11 cellular contexts compared by ENCODE assay signal in the genomic region with DNA sequence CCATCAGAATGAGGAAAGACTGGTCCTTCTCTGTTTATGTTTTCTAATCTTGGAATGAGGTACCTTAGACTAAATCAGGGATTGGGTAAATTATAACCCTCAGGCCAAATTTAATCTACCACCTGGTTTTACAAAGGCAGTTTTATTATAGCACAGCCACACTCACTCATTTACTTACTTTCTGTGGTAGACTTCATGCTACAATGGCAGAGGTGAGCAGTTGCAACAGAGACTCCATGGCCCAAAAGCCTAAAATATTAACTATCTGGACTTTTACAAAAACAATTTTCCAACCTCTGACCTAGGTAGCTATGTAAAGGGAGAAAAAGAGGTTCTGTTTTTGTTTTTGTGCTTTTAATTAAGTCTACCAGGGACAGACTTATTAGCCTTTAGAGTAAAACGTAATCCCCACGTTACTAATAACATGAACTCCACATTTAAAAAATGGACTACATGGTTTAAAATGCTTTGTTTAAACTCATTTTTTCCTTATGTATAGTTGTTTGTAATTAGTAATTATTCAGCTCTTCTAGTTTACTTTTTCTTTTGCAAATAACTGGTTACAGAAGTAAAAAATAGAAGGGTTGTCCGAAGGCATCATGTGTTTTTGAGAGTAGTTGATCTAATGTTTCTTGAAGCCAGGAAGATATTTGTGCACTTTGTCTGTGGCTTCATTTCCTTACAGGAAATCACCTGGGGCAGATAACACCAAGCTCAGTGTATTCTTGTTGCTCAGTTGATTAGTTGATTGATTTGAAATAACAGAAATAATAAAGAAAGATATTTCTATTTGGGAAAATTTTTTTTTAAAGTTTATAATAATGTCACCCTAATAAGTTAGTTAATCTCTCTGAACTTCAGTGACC. TPM values are rescaled to one million over a fixed set of nuclear protein-coding genes. Genes with fewer than 3 reads are reported as not detected.
DNase-seq lines count a peak whose midpoint lies in the region; ATAC-seq and TF ChIP-seq lines count a peak whose summit lies in the region.
"Had no signal": no experiment of that assay in that cellular context is flagged by ENCODE, and none has a peak within 500 bp of the region (broad histone marks: within the 10 kb centered on the region; RNA-seq: fewer than 3 reads in every experiment).

No MANE protein-coding gene starts in this region.

- H3K27me3 Mint-ChIP-seq in activated CD4-positive, alpha-beta T cell treated with anti-CD3 and anti-CD28 coated beads, Interleukin-2, amount 10 ng/mL, durations not matched to agents 7 days and 5 days = no peaks in the 10 kb centered on the region
- H3K27me3 Mint-ChIP-seq in naive thymus-derived CD4-positive, alpha-beta T cell = no peaks in the 10 kb centered on the region

- H3K27ac ChIP-seq in naive thymus-derived CD4-positive, alpha-beta T cell (ENCODE audit: low read depth, low read length) = no peak overlapping the region

- peaks cover 8 to 25% of the 10 kb centered on the region in 2 donors for H3K4me1 ChIP-seq in naive thymus-derived CD4-positive, alpha-beta T cell (ENCODE audit: control insufficient read depth in 2 of 2, insufficient read depth in 2 of 2, low read length in 2 of 2)

- DNase-seq in activated CD4-positive, alpha-beta T cell treated with anti-CD3 and anti-CD28 coated beads, Interleukin-2, amount 10 ng/mL, durations not matched to agents 7 days and 5 days = no peak
- DNase-seq in activated CD4-positive, alpha-beta T cell treated with anti-CD3 and anti-CD28 coated beads for 4 hours = no peak
- DNase-seq in naive thymus-derived CD4-positive, alpha-beta T cell = peak in 2 of 9 donors; percentile 14 to 21
- DNase-seq in NCI-H526 (lab: John Stamatoyannopoulos, UW) (no peak), omental fat pad (ENCODE audit: low spot score) (no peak), NCI-H345 treated with DMSO at 0.1 percent for 48 hours (lab: John Stamatoyannopoulos, UW; ENCODE audit: unreplicated experiment) (no peak)
- DNase-seq: 8988T; activated effector memory CD4-positive, alpha-beta T cell treated with anti-CD3 and anti-CD28 coated beads, Interleukin-2, amount 50 U/mL, for 16 hours; midbrain had no signal

- intact Hi-C loops in naive thymus-derived CD4-positive, alpha-beta T cell (cut with micrococcal nuclease) = loop anchor here in 1 of 2 donors (2.0 kb wide), 1 partner anchor 57 kb away; a partner anchor contains a TSS

- ATAC-seq in GM21825 (IDR thresholded peaks at IDR 0.05; ENCODE audit: unreplicated experiment) (peak; percentile 74), HG03354 (IDR thresholded peaks at IDR 0.05; ENCODE audit: poor library complexity, severe bottlenecking, unreplicated experiment) (peak; percentile 82), omental fat pad (ENCODE audit: low FRiP score) (no peak)
- no peak for ATAC-seq in naive thymus-derived CD4-positive, alpha-beta T cell

- no peaks in the 10 kb centered on the region for H3K36me3 Mint-ChIP-seq in activated CD4-positive, alpha-beta T cell treated with anti-CD3 and anti-CD28 coated beads, Interleukin-2, amount 10 ng/mL, durations not matched to agents 7 days and 5 days (ENCODE audit: low read depth)
- H3K36me3 Mint-ChIP-seq in naive thymus-derived CD4-positive, alpha-beta T cell = peaks cover 0 to 6% (median 0%) of the 10 kb centered on the region in 5 donors

- no peaks in the 10 kb centered on the region for H3K9me3 ChIP-seq in naive thymus-derived CD4-positive, alpha-beta T cell (ENCODE audit: control insufficient read depth in 2 of 3, low read length in 3 of 3)

- no peaks in the 10 kb centered on the region for H3K36me3 ChIP-seq in naive thymus-derived CD4-positive, alpha-beta T cell (ENCODE audit: control insufficient read depth in 2 of 3, insufficient read depth in 3 of 3, low read length in 3 of 3)

- CTCF ChIA-PET in activated CD4-positive, alpha-beta T cell treated with anti-CD3 and anti-CD28 coated beads, Interleukin-2, amount 10 ng/mL, durations not matched to agents 7 days and 5 days (lab: Charles Lee) = interaction anchor here (1.5 kb wide), 1 partner anchor 10 kb away, joined by 3 read pairs; no protein-coding TSS in a partner anchor
- CTCF ChIA-PET in naive thymus-derived CD4-positive, alpha-beta T cell (lab: Charles Lee) = interaction anchor here (0.7 kb wide), 1 partner anchor 244 kb away, joined by 4 read pairs; no protein-coding TSS in a partner anchor

- no peak for TF ChIP-seq CTCF in omental fat pad (IDR thresholded peaks at IDR 0.05)

- peaks cover 18% of the 10 kb centered on the region for H3K4me1 Mint-ChIP-seq in activated CD4-positive, alpha-beta T cell treated with anti-CD3 and anti-CD28 coated beads, Interleukin-2, amount 10 ng/mL, durations not matched to agents 7 days and 5 days
- H3K4me1 Mint-ChIP-seq in naive thymus-derived CD4-positive, alpha-beta T cell = peaks cover 5 to 29% (median 17%) of the 10 kb centered on the region in 7 donors

- no peak overlapping the region for H3K4me3 Mint-ChIP-seq in activated CD4-positive, alpha-beta T cell treated with anti-CD3 and anti-CD28 coated beads, Interleukin-2, amount 10 ng/mL, durations not matched to agents 7 days and 5 days
- peak overlapping the region in 5 of 10 donors; percentile 21 to 66 (median 43) for H3K4me3 Mint-ChIP-seq in naive thymus-derived CD4-positive, alpha-beta T cell

- no peaks in the 10 kb centered on the region for H3K27me3 ChIP-seq in naive thymus-derived CD4-positive, alpha-beta T cell (ENCODE audit: control insufficient read depth in 2 of 2, insufficient read depth in 2 of 2, low read length in 2 of 2)

- peak overlapping the region; percentile 1 for H3K27ac Mint-ChIP-seq in activated CD4-positive, alpha-beta T cell treated with anti-CD3 and anti-CD28 coated beads, Interleukin-2, amount 10 ng/mL, durations not matched to agents 7 days and 5 days
- H3K27ac Mint-ChIP-seq in naive thymus-derived CD4-positive, alpha-beta T cell = peak overlapping the region in 7 of 9 donors; percentile 43 to 79 (median 59)

- POLR2A ChIA-PET in activated CD4-positive, alpha-beta T cell treated with anti-CD3 and anti-CD28 coated beads, Interleukin-2, amount 10 ng/mL, durations not matched to agents 7 days and 5 days (lab: Charles Lee) = no interaction called here
- POLR2A ChIA-PET in naive thymus-derived CD4-positive, alpha-beta T cell (lab: Charles Lee) = interaction anchor here (0.7 kb wide), 3 partner anchors 32 to 482 kb away, joined by 3 to 4 read pairs (median 3); no protein-coding TSS in a partner anchor

- H3K9me3 Mint-ChIP-seq in activated CD4-positive, alpha-beta T cell treated with anti-CD3 and anti-CD28 coated beads, Interleukin-2, amount 10 ng/mL, durations not matched to agents 7 days and 5 days = peaks cover 13% of the 10 kb centered on the region
- H3K9me3 Mint-ChIP-seq in naive thymus-derived CD4-positive, alpha-beta T cell = peaks cover 0 to 7% (median 0%) of the 10 kb centered on the region in 11 donors

- peak overlapping the region; percentile 1 for H3K4me3 ChIP-seq in naive thymus-derived CD4-positive, alpha-beta T cell (ENCODE audit: low read length)

RNA-seq across cellular contexts. Expression of a gene that starts 57.6 kb away (rescaled TPM):
- 10 to 100 TPM; 24.2 to 26.6 TPM for total RNA-seq in activated CD4-positive, alpha-beta T cell treated with anti-CD3 and anti-CD28 coated beads, Interleukin-2, amount 10 ng/mL, durations not matched to agents 7 days and 5 days
- 100 to 1,000 TPM in 1 of 5 experiments, 10 to 100 TPM in 4; 21.9 to 101 (median 50.6) TPM for total RNA-seq in naive thymus-derived CD4-positive, alpha-beta T cell
- 10 to 100 TPM; 11.0 to 25.0 TPM for polyA plus RNA-seq in naive thymus-derived CD4-positive, alpha-beta T cell
- total RNA-seq in omental fat pad = 100 to 1,000 TPM in 1 of 4 donors, 10 to 100 TPM in 3; 29.5 to 116 (median 68.4) TPM

Comparison
In these comparisons a context has a peak if more than half of its experiments do, and no peak if none do; other contexts are left out.
1. ATAC-seq: peak in GM21825 (single experiment) and HG03354 (single experiment); none in naive thymus-derived CD4-positive, alpha-beta T cell (single experiment) and omental fat pad (single experiment).